1 cellular context compared by ENCODE assay signal in genomic region chr2:146867472-146867986, GRCh38.
TF ChIP-seq lines count a peak whose summit lies in the region.

No MANE protein-coding gene starts in this region.

TF ChIP-seq in GM12878, 131 proteins besides CTCF, POLR2A, EP300 and RAD21 (continued from another document):
- TF ChIP-seq, protein P1, sequence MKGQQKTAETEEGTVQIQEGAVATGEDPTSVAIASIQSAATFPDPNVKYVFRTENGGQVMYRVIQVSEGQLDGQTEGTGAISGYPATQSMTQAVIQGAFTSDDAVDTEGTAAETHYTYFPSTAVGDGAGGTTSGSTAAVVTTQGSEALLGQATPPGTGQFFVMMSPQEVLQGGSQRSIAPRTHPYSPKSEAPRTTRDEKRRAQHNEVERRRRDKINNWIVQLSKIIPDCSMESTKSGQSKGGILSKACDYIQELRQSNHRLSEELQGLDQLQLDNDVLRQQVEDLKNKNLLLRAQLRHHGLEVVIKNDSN (IDR thresholded peaks at IDR 0.05; ENCODE audit: borderline replicate concordance, extremely low read length, insufficient read depth, low read depth, low read length) = no peak
- TF ChIP-seq, protein P2, sequence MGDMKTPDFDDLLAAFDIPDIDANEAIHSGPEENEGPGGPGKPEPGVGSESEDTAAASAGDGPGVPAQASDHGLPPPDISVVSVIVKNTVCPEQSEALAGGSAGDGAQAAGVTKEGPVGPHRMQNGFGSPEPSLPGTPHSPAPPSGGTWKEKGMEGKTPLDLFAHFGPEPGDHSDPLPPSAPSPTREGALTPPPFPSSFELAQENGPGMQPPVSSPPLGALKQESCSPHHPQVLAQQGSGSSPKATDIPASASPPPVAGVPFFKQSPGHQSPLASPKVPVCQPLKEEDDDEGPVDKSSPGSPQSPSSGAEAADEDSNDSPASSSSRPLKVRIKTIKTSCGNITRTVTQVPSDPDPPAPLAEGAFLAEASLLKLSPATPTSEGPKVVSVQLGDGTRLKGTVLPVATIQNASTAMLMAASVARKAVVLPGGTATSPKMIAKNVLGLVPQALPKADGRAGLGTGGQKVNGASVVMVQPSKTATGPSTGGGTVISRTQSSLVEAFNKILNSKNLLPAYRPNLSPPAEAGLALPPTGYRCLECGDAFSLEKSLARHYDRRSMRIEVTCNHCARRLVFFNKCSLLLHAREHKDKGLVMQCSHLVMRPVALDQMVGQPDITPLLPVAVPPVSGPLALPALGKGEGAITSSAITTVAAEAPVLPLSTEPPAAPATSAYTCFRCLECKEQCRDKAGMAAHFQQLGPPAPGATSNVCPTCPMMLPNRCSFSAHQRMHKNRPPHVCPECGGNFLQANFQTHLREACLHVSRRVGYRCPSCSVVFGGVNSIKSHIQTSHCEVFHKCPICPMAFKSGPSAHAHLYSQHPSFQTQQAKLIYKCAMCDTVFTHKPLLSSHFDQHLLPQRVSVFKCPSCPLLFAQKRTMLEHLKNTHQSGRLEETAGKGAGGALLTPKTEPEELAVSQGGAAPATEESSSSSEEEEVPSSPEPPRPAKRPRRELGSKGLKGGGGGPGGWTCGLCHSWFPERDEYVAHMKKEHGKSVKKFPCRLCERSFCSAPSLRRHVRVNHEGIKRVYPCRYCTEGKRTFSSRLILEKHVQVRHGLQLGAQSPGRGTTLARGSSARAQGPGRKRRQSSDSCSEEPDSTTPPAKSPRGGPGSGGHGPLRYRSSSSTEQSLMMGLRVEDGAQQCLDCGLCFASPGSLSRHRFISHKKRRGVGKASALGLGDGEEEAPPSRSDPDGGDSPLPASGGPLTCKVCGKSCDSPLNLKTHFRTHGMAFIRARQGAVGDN (IDR thresholded peaks at IDR 0.05) = no peak
- TF ChIP-seq ZBTB4 (CRISPR knock-in tag; IDR thresholded peaks at IDR 0.05) (no peak), EZH2 (IDR thresholded peaks at IDR 0.05; ENCODE audit: borderline replicate concordance, control insufficient read depth, low read depth, low read length) (no peak), SP1 (IDR thresholded peaks at IDR 0.05; ENCODE audit: low read depth, low read length) (no peak), BMI1 (IDR thresholded peaks at IDR 0.05; ENCODE audit: borderline replicate concordance) (no peak), NFXL1 (IDR thresholded peaks at IDR 0.05; ENCODE audit: borderline replicate concordance) (no peak)
